Comparison of ENCODE assay signal across 10 cellular contexts in the genomic region with DNA sequence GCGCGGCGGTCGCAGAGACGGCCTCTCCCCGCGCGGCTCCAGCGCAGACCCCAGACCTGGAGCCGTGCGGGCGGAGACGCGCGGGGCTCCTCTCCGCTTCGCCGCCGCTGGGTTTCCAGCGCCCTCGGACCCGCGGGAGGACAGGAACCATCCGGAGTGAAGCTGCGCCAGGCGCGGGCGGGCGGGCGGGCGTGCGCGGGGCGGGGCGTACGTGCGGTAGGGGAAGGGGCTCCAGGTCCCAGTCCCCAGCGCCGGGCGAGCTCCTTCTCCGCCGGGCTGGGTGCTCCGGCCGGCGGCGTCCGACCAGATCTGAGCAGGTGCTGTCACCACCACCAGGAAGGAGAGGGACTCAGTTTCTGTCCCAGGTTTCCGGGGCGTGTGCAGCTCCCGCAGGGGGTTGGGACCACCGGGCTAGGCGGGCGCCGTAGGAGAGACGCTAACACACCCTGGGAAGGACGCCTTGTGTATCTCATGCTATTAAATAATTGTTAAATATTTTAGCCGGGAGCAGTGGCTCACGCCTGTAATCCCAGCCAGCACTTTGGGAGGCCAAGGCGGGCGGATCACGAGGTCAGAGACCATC. TPM values are rescaled to one million over a fixed set of nuclear protein-coding genes. Genes with fewer than 3 reads are reported as not detected.
DNase-seq lines count a peak whose midpoint lies in the region; ATAC-seq and TF ChIP-seq lines count a peak whose summit lies in the region.
"Had no signal": no experiment of that assay in that cellular context is flagged by ENCODE, and none has a peak within 500 bp of the region (broad histone marks: within the 10 kb centered on the region; RNA-seq: fewer than 3 reads in every experiment).

Gene CHRNA3 (minus strand): TSS at position 158 of the 583 bp plus-strand sequence. CDS start 202 bp downstream, outside the sequence.

- peaks cover 6% of the 10 kb centered on the region for H4K20me1 ChIP-seq in IMR-90 (ENCODE audit: insufficient read depth, low read length)

- DNase-seq in CD8-positive, alpha-beta T cell = peak in 1 of 7 experiments; percentile 4
- DNase-seq in IMR-90 = no peak
- no peak for DNase-seq in epithelial cell of proximal tubule (ENCODE audit: low read depth)
- DNase-seq in ovary = no peak
- DNase-seq in NAMALWA (ENCODE audit: low spot score) = no peak
- DNase-seq: Karpas-422, SW 1271 had no signal

- H3K4me1 Mint-ChIP-seq in CD8-positive, alpha-beta T cell (ENCODE audit: low read depth) = peaks cover 16% of the 10 kb centered on the region

- POLR2A ChIA-PET in CD8-positive, alpha-beta T cell (lab: Charles Lee) = no interaction called here
- POLR2A ChIA-PET in IMR-90 (lab: Charles Lee; ENCODE audit: unreplicated experiment) = no interaction called here

- H2BK20ac ChIP-seq in IMR-90 (ENCODE audit: low read depth, low read length) = no peak within 1 kb of the TSS

- H3K36me3 ChIP-seq in CD8-positive, alpha-beta T cell (ENCODE audit: insufficient read depth, low read length) = no peaks in the 10 kb centered on the region
- H3K36me3 ChIP-seq in IMR-90 (ENCODE audit: control insufficient read depth, insufficient read depth, low read length) (no peaks in the 10 kb centered on the region), ovary (no peaks in the 10 kb centered on the region)

- H2AFZ ChIP-seq in IMR-90 (replicated peaks; ENCODE audit: low read length, poor library complexity) = peak within 1 kb of the TSS; percentile 51

- intact Hi-C loops in CD8-positive, alpha-beta T cell (cut with DNase I, micrococcal nuclease) = no loop called here
- intact Hi-C loops in IMR-90 (cut with micrococcal nuclease) = no loop called here
- intact Hi-C loops in ovary (cut with DNase I) = loop anchor here in 2 of 4 donors (10.0 kb wide), 2 partner anchors 84 to 564 kb away; no protein-coding TSS in a partner anchor

- TF ChIP-seq CTCF in CD8-positive, alpha-beta T cell (IDR thresholded peaks at IDR 0.05) = no peak
- TF ChIP-seq CTCF in IMR-90 (conservative IDR thresholded peaks at IDR 0.05; ENCODE audit: low read depth, low read length) = no peak
- TF ChIP-seq CTCF in epithelial cell of proximal tubule (conservative IDR thresholded peaks at IDR 0.05; ENCODE audit: low read depth, low read length) = no peak
- TF ChIP-seq CTCF in ovary (IDR thresholded peaks at IDR 0.05) = no peak

- H3K9me1 ChIP-seq in IMR-90 (ENCODE audit: insufficient read depth, low read length) = no peaks in the 10 kb centered on the region

- TF ChIP-seq POLR2A in IMR-90 (IDR thresholded peaks at IDR 0.05; ENCODE audit: low read depth, low read length) (no peak), ovary (IDR thresholded peaks at IDR 0.05) (no peak)

- no peak within 1 kb of the TSS for H3K14ac ChIP-seq in IMR-90 (replicated peaks; ENCODE audit: low read depth, low read length)

- H3K9me3 ChIP-seq in CD8-positive, alpha-beta T cell (ENCODE audit: low read length) = no peaks in the 10 kb centered on the region
- no peaks in the 10 kb centered on the region for H3K9me3 ChIP-seq in IMR-90 (ENCODE audit: control insufficient read depth, insufficient read depth, low read length)
- H3K9me3 ChIP-seq in ovary = no peaks in the 10 kb centered on the region

- in situ Hi-C loops in IMR-90 (cut with MboI; ENCODE audit: low sequenced_read_pairs) = no loop called here

- no peak within 1 kb of the TSS for H3K4ac ChIP-seq in IMR-90 (ENCODE audit: low read depth, low read length)

- ATAC-seq in CD8-positive, alpha-beta T cell = no peak
- ATAC-seq in IMR-90 (ENCODE audit: low read depth) (no peak), HG02623 (IDR thresholded peaks at IDR 0.05; ENCODE audit: unreplicated experiment) (no peak), HG02759 (IDR thresholded peaks at IDR 0.05; ENCODE audit: unreplicated experiment) (no peak), HG02798 (IDR thresholded peaks at IDR 0.05; ENCODE audit: poor library complexity, unreplicated experiment) (no peak)

- no peak within 1 kb of the TSS for H3K23ac ChIP-seq in IMR-90 (ENCODE audit: low read depth, low read length)

- no peak within 1 kb of the TSS for H4K8ac ChIP-seq in IMR-90 (ENCODE audit: low read depth in 2 of 2, low read length in 2 of 2)

- peak within 1 kb of the TSS; percentile 13; the same call in 1 of the 2 replicates for H3K4me2 ChIP-seq in IMR-90 (ENCODE audit: low read depth, low read length)

- no peak within 1 kb of the TSS for H2BK15ac ChIP-seq in IMR-90 (ENCODE audit: low read depth, low read length)

- no peak within 1 kb of the TSS for H2AK5ac ChIP-seq in IMR-90 (ENCODE audit: low read depth, low read length)

- dilution Hi-C loops in IMR-90 (cut with HindIII; ENCODE audit: low sequenced_read_pairs, unreplicated experiment) = no loop called here

- H3K36me3 Mint-ChIP-seq in CD8-positive, alpha-beta T cell = no peaks in the 10 kb centered on the region

- H3K27ac Mint-ChIP-seq in CD8-positive, alpha-beta T cell = no peak within 1 kb of the TSS

- no peaks in the 10 kb centered on the region for H3K9me3 Mint-ChIP-seq in CD8-positive, alpha-beta T cell

- no peak within 1 kb of the TSS for H3K56ac ChIP-seq in IMR-90 (ENCODE audit: extremely low read depth, insufficient read depth, low read length)

- no peak for TF ChIP-seq RAD21 in IMR-90 (IDR thresholded peaks at IDR 0.05; ENCODE audit: low read length)

- no TSS peak for BruUV-seq in IMR-90 (replicated peaks; lab: Mats Ljungman, UMichigan)

- peaks cover 9% of the 10 kb centered on the region for H3K4me1 ChIP-seq in CD8-positive, alpha-beta T cell (ENCODE audit: insufficient read depth, low read length)
- H3K4me1 ChIP-seq in IMR-90 (ENCODE audit: control insufficient read depth, insufficient read depth, low read length) (no peaks in the 10 kb centered on the region), ovary (ENCODE audit: insufficient read depth) (peaks cover 2% of the 10 kb centered on the region)

- H3K27me3 Mint-ChIP-seq in CD8-positive, alpha-beta T cell (ENCODE audit: low read depth) = peaks cover 38% of the 10 kb centered on the region

- no peaks in the 10 kb centered on the region for H3K79me1 ChIP-seq in IMR-90 (ENCODE audit: low read depth in 1 of 2, low read length in 2 of 2)

- H3K4me3 Mint-ChIP-seq in CD8-positive, alpha-beta T cell = peak within 1 kb of the TSS; percentile 29

- H3K27me3 ChIP-seq in CD8-positive, alpha-beta T cell (ENCODE audit: insufficient read depth, low read length) = peaks cover 5% of the 10 kb centered on the region
- peaks cover 58% of the 10 kb centered on the region for H3K27me3 ChIP-seq in IMR-90 (ENCODE audit: control insufficient read depth, insufficient read depth, low read length)
- H3K27me3 ChIP-seq in ovary = no peaks in the 10 kb centered on the region

- no peak within 1 kb of the TSS for H4K91ac ChIP-seq in IMR-90 (ENCODE audit: insufficient read depth, low read depth, low read length)

- no peak for TF ChIP-seq EP300 in ovary (IDR thresholded peaks at IDR 0.05)

- H3K27ac ChIP-seq in CD8-positive, alpha-beta T cell (ENCODE audit: low read depth, low read length) = no peak within 1 kb of the TSS
- H3K27ac ChIP-seq in IMR-90 (ENCODE audit: insufficient read depth, low read length) = no peak within 1 kb of the TSS
- no peak within 1 kb of the TSS for H3K27ac ChIP-seq in ovary

- no peak within 1 kb of the TSS for H2AK9ac ChIP-seq in IMR-90 (replicated peaks; ENCODE audit: low read depth, low read length, poor library complexity)

- no peak within 1 kb of the TSS for H2BK120ac ChIP-seq in IMR-90 (ENCODE audit: low read depth, low read length)

- no peak within 1 kb of the TSS for H3K9ac ChIP-seq in IMR-90 (ENCODE audit: low read depth, low read length)

- CTCF ChIA-PET in CD8-positive, alpha-beta T cell (lab: Charles Lee) = interaction anchor here (1.4 kb wide), 1 partner anchor 14 kb away, joined by 4 read pairs; no protein-coding TSS in a partner anchor
- CTCF ChIA-PET in IMR-90 (lab: Yijun Ruan, JAX) = no interaction called here

- no peak within 1 kb of the TSS for H3K18ac ChIP-seq in IMR-90 (ENCODE audit: low read depth, low read length)

- WGBS in IMR-90 (ENCODE audit: extremely low coverage in 2 of 2, insufficient read length in 1 of 2), 2 experiments = 8% methylated on average over 13 of the region's 61 CpGs; no CpG with 5 or more reads in 1 of the 2 experiments
- 2 to 6% (median 6%) methylated on average over 26 to 61 of the region's 61 CpGs for WGBS in ovary, 3 donors

- H3K4me3 ChIP-seq in CD8-positive, alpha-beta T cell (ENCODE audit: low read depth, low read length) = no peak within 1 kb of the TSS
- H3K4me3 ChIP-seq in IMR-90 (ENCODE audit: insufficient read depth, low read depth, low read length) (no peak within 1 kb of the TSS), epithelial cell of proximal tubule (ENCODE audit: low read depth, low read length) (peak within 1 kb of the TSS; percentile 19), ovary (peak within 1 kb of the TSS; percentile 3)

- H4K5ac ChIP-seq in IMR-90 (ENCODE audit: low read depth, low read length) = no peak within 1 kb of the TSS

- no peak within 1 kb of the TSS for H2BK5ac ChIP-seq in IMR-90 (ENCODE audit: low read depth, low read length, poor library complexity, severe bottlenecking)

TF ChIP-seq in IMR-90, 13 proteins besides CTCF, POLR2A, EP300 and RAD21:
- TF ChIP-seq CEBPB (IDR thresholded peaks at IDR 0.05; ENCODE audit: low read depth, low read length) (no peak), USF2 (IDR thresholded peaks at IDR 0.05; ENCODE audit: low read depth, low read length) (no peak), RFX5 (IDR thresholded peaks at IDR 0.05; ENCODE audit: low read depth, low read length) (no peak), MAFK (IDR thresholded peaks at IDR 0.05; ENCODE audit: low read depth, low read length) (no peak), RCOR1 (IDR thresholded peaks at IDR 0.05; ENCODE audit: insufficient replicate concordance, low read length) (no peak), MAZ (IDR thresholded peaks at IDR 0.05; ENCODE audit: borderline replicate concordance, low read depth, low read length) (no peak), SMC3 (IDR thresholded peaks at IDR 0.05; ENCODE audit: low read depth, low read length) (no peak), NFE2L2 (IDR thresholded peaks at IDR 0.05; ENCODE audit: low read depth, low read length) (no peak)

RNA-seq across cellular contexts. Expression of gene CHRNA3, which starts in this region (rescaled TPM):
- total RNA-seq in CD8-positive, alpha-beta T cell = not detected
- total RNA-seq in IMR-90 (2012; rRNA removed) (not detected in 2 replicates), epithelial cell of proximal tubule (0.40 TPM in 1 of 2 replicates, not detected in the other), ovary (not detected)
- polyA plus RNA-seq in IMR-90 (2012; rRNA removed) (not detected in 2 replicates), ovary (under 1 TPM; 0.22 to 0.27 TPM)
- polyA plus RNA-seq in IMR-90 (2012; cell fraction: cytosol; rRNA removed) = not detected in 2 replicates
- not detected in 2 replicates for polyA plus RNA-seq in IMR-90 (2012; cell fraction: nucleus; rRNA removed; ENCODE audit: low replicate concordance)

Comparison
In these comparisons a context has a peak if more than half of its experiments do, and no peak if none do; other contexts are left out.
1. H3K4me3 ChIP-seq: peak in epithelial cell of proximal tubule (single experiment) and ovary (single experiment); none in CD8-positive, alpha-beta T cell (single experiment) and IMR-90 (single experiment).